Comparison of ENCODE assay signal across 8 cellular contexts in the genomic region with DNA sequence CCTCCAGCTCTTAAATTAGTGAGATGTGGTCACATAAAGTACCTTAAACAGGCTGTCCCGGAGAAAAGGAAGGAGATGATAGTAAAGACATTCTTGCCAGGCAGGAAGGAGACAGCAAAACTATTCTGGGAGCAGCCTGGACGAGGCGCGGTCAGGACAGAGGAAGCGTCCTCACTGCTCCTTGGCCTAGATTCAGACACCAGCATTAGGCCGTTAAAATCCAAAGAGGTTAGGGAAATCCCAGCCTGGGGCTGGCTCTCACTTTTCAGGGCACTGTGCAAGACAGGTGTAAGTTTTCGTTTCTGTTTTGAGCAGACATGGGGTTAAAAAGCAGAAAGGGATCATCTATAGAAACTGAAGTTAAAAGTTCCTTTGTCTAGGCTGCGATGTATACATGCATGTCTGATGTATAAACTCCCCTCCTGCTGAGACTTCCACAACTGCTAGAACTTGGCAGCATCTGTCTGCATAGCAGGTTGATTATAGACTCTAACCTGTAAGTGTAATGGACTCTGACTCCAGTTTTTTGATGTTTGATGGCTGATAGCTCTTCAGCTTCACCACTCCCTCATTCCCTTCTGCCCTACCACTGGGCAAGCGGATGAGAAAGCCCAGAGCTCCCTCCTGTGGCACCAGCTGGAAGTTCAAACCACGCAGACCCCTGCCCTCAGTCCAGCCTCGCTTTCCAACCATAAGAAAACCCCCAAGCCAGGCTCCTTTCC. TPM values are rescaled to one million over a fixed set of nuclear protein-coding genes. Genes with fewer than 3 reads are reported as not detected.
DNase-seq lines count a peak whose midpoint lies in the region; ATAC-seq and FAIRE-seq lines count a peak whose summit lies in the region.

No MANE protein-coding gene starts in this region.

- no peaks in the 10 kb centered on the region for H3K9me3 Mint-ChIP-seq in activated CD4-positive, alpha-beta T cell treated with anti-CD3 and anti-CD28 coated beads for 36 hours (ENCODE audit: low read depth)
- H3K9me3 Mint-ChIP-seq in memory B cell, result no peaks in the 10 kb centered on the region
- no peaks in the 10 kb centered on the region for H3K9me3 Mint-ChIP-seq in stimulated activated memory B cell treated with anti-CD40 and anti-IgM and Interleukin-4, amounts not matched to agents 10 μg/mL and 1 μg/mL and 100 μg/mL, for 72 hours

- peak; percentile 90 for FAIRE-seq in GM18507 (lab: Jason Lieb, UNC)

- H3K4me3 Mint-ChIP-seq in activated CD4-positive, alpha-beta T cell treated with anti-CD3 and anti-CD28 coated beads for 36 hours, result peak overlapping the region; percentile 52
- peak overlapping the region; percentile 84 for H3K4me3 Mint-ChIP-seq in memory B cell
- H3K4me3 Mint-ChIP-seq in stimulated activated memory B cell treated with anti-CD40 and anti-IgM and Interleukin-4, amounts not matched to agents 10 μg/mL and 1 μg/mL and 100 μg/mL, for 72 hours, result peak overlapping the region; percentile 71

- H3K27me3 Mint-ChIP-seq in activated CD4-positive, alpha-beta T cell treated with anti-CD3 and anti-CD28 coated beads for 36 hours, result no peaks in the 10 kb centered on the region
- H3K27me3 Mint-ChIP-seq in memory B cell, result no peaks in the 10 kb centered on the region
- H3K27me3 Mint-ChIP-seq in stimulated activated memory B cell treated with anti-CD40 and anti-IgM and Interleukin-4, amounts not matched to agents 10 μg/mL and 1 μg/mL and 100 μg/mL, for 72 hours, result no peaks in the 10 kb centered on the region

- CTCF ChIA-PET in activated CD4-positive, alpha-beta T cell treated with anti-CD3 and anti-CD28 coated beads for 36 hours (lab: Charles Lee), result interaction anchor here (0.6 to 7.1 kb wide), 66 partner anchors 8 to 1465 kb away, joined by 3 to 335 read pairs (median 5); partner anchors contain the start of genes IFNLR1, NCMAP, NIPAL3 and STPG1

- peak; percentile 77 for ATAC-seq in HG02938 (IDR thresholded peaks at IDR 0.05; ENCODE audit: unreplicated experiment)
- ATAC-seq in activated CD4-positive, alpha-beta T cell treated with anti-CD3 and anti-CD28 coated beads for 36 hours, result peak; percentile 83
- peak; percentile 67 for ATAC-seq in memory B cell (ENCODE audit: low read depth)
- ATAC-seq in stimulated activated memory B cell treated with anti-CD40 and anti-IgM and Interleukin-4, amounts not matched to agents 10 μg/mL and 1 μg/mL and 100 μg/mL, for 72 hours, result peak; percentile 87

- H3K4me1 Mint-ChIP-seq in activated CD4-positive, alpha-beta T cell treated with anti-CD3 and anti-CD28 coated beads for 36 hours, result peaks cover 39% of the 10 kb centered on the region
- peaks cover 34% of the 10 kb centered on the region for H3K4me1 Mint-ChIP-seq in memory B cell
- peaks cover 41% of the 10 kb centered on the region for H3K4me1 Mint-ChIP-seq in stimulated activated memory B cell treated with anti-CD40 and anti-IgM and Interleukin-4, amounts not matched to agents 10 μg/mL and 1 μg/mL and 100 μg/mL, for 72 hours

- intact Hi-C loops in activated CD4-positive, alpha-beta T cell treated with anti-CD3 and anti-CD28 coated beads for 36 hours (cut with DNase I, micrococcal nuclease), result loop anchor here (1.0 to 10.0 kb wide), 11 partner anchors 21 to 617 kb away; partner anchors contain the start of genes PITHD1 (in 1 of the 2) and STPG1 (in 1 of the 2)

- peaks cover 3% of the 10 kb centered on the region for H3K36me3 Mint-ChIP-seq in activated CD4-positive, alpha-beta T cell treated with anti-CD3 and anti-CD28 coated beads for 36 hours (ENCODE audit: low read depth)
- H3K36me3 Mint-ChIP-seq in memory B cell, result peaks cover 6% of the 10 kb centered on the region
- peaks cover 8% of the 10 kb centered on the region for H3K36me3 Mint-ChIP-seq in stimulated activated memory B cell treated with anti-CD40 and anti-IgM and Interleukin-4, amounts not matched to agents 10 μg/mL and 1 μg/mL and 100 μg/mL, for 72 hours

- DNase-seq in AG08396 (ENCODE audit: low spot score) (peak; percentile 49), GM18507 (ENCODE audit: extremely low spot score, insufficient read length, low read depth) (no peak), NCI-H2107 treated with DMSO at 0.1 percent for 48 hours (lab: John Stamatoyannopoulos, UW; ENCODE audit: unreplicated experiment) (peak; percentile 72), dedifferentiated amniotic fluid mesenchymal stem cell (ENCODE audit: extremely low spot score) (peak; percentile 38), memory B cell (ENCODE audit: low spot score in 2 of 2) (peak; percentile 57 to 65)
- DNase-seq in activated CD4-positive, alpha-beta T cell treated with anti-CD3 and anti-CD28 coated beads for 36 hours, result peak; percentile 86

- peak overlapping the region; percentile 85 for H3K27ac Mint-ChIP-seq in activated CD4-positive, alpha-beta T cell treated with anti-CD3 and anti-CD28 coated beads for 36 hours
- peak overlapping the region; percentile 98 for H3K27ac Mint-ChIP-seq in memory B cell
- peak overlapping the region; percentile 97 for H3K27ac Mint-ChIP-seq in stimulated activated memory B cell treated with anti-CD40 and anti-IgM and Interleukin-4, amounts not matched to agents 10 μg/mL and 1 μg/mL and 100 μg/mL, for 72 hours

- POLR2A ChIA-PET in activated CD4-positive, alpha-beta T cell treated with anti-CD3 and anti-CD28 coated beads for 36 hours (lab: Charles Lee), result interaction anchor here (0.7 to 1.2 kb wide), 6 partner anchors 192 to 242 kb away, joined by 3 to 7 read pairs (median 4); no protein-coding TSS in a partner anchor

RNA-seq across cellular contexts. Expression of gene STPG1, which starts 21.5 kb away (rescaled TPM):
- 10 to 100 TPM in 1 of 2 experiments, 1 to 10 TPM in 1; 7.8 to 11.9 TPM for total RNA-seq in activated CD4-positive, alpha-beta T cell treated with anti-CD3 and anti-CD28 coated beads for 36 hours

RNA-seq across cellular contexts. Expression of gene NIPAL3, which starts 23.6 kb away (rescaled TPM):
- 10 to 100 TPM; 38.1 to 41.4 TPM for total RNA-seq in activated CD4-positive, alpha-beta T cell treated with anti-CD3 and anti-CD28 coated beads for 36 hours
